In genomic region chr4:183721207-183722081, GRCh38 we compare ENCODE assay signal across 8 cellular contexts.
A peak's percentile ranks its signal among the peaks of the same experiment; 100 is the strongest.
DNase-seq lines count a peak whose midpoint lies in the region; ATAC-seq and TF ChIP-seq lines count a peak whose summit lies in the region.

No MANE protein-coding gene starts in this region.

- peak; percentile 22 for ATAC-seq in HG02870 (IDR thresholded peaks at IDR 0.05; ENCODE audit: unreplicated experiment)

- H3K36me3 Mint-ChIP-seq in activated CD4-positive, alpha-beta T cell treated with anti-CD3 and anti-CD28 coated beads, Interleukin-2, amount 10 ng/mL, durations not matched to agents 24 days and 14 days (ENCODE audit: low read depth): no peaks in the 10 kb centered on the region
- H3K36me3 Mint-ChIP-seq in stimulated activated naive CD8-positive, alpha-beta T cell treated with anti-CD3 and anti-CD28 coated beads, Interleukin-15, Interleukin-2, amounts not matched to agents 100 ng/mL and 50 ng/mL, for 24 hours (ENCODE audit: low read depth): no peaks in the 10 kb centered on the region

- H3K27me3 ChIP-seq in BJ (ENCODE audit: control insufficient read depth, insufficient read depth, low read length): no peaks in the 10 kb centered on the region
- no peaks in the 10 kb centered on the region for H3K27me3 ChIP-seq in dorsolateral prefrontal cortex
- peaks cover 0 to 7% of the 10 kb centered on the region in 2 experiments for H3K27me3 ChIP-seq in mesenchymal stem cell (ENCODE audit: control insufficient read depth in 1 of 2, insufficient read depth in 1 of 2, low read length in 2 of 2)

- H3K79me1 ChIP-seq in mesenchymal stem cell (replicated peaks; ENCODE audit: low read length, poor library complexity, severe bottlenecking): no peaks in the 10 kb centered on the region

- H2AFZ ChIP-seq in mesenchymal stem cell (ENCODE audit: low read depth, low read length): no peak overlapping the region

- intact Hi-C loops in activated CD4-positive, alpha-beta T cell treated with anti-CD3 and anti-CD28 coated beads, Interleukin-2, amount 10 ng/mL, durations not matched to agents 24 days and 14 days (cut with micrococcal nuclease): loop anchor here (2.0 to 5.0 kb wide), 2 partner anchors 186 to 249 kb away; partner anchors contain the start of gene STOX2
- intact Hi-C loops in dorsolateral prefrontal cortex (cut with DNase I): no loop called here

- no peak overlapping the region for H3K4me3 ChIP-seq in BJ (ENCODE audit: low read depth, low read length)
- peak overlapping the region in 46 of 59 donors; percentile 15 to 77 (median 66) for H3K4me3 ChIP-seq in dorsolateral prefrontal cortex
- peak overlapping the region in 1 of 2 experiments; percentile 65 for H3K4me3 ChIP-seq in mesenchymal stem cell (ENCODE audit: insufficient read depth in 1 of 2, low read depth in 1 of 2, low read length in 2 of 2)

- no peak overlapping the region for H4K8ac ChIP-seq in mesenchymal stem cell (ENCODE audit: low read length)

- POLR2A ChIA-PET in BJ (lab: Charles Lee): no interaction called here

- no peak overlapping the region for H3K23ac ChIP-seq in mesenchymal stem cell (ENCODE audit: low read length in 2 of 2)

- no peak overlapping the region for H2BK5ac ChIP-seq in mesenchymal stem cell (ENCODE audit: low read depth, low read length, poor library complexity, severe bottlenecking)

- H3K27ac Mint-ChIP-seq in activated CD4-positive, alpha-beta T cell treated with anti-CD3 and anti-CD28 coated beads, Interleukin-2, amount 10 ng/mL, durations not matched to agents 24 days and 14 days: no peak overlapping the region
- H3K27ac Mint-ChIP-seq in stimulated activated naive CD8-positive, alpha-beta T cell treated with anti-CD3 and anti-CD28 coated beads, Interleukin-15, Interleukin-2, amounts not matched to agents 100 ng/mL and 50 ng/mL, for 24 hours: peak overlapping the region; percentile 68

- peak overlapping the region; percentile 41 for H3K9ac ChIP-seq in mesenchymal stem cell (ENCODE audit: low read length)

- no peaks in the 10 kb centered on the region for H3K9me3 ChIP-seq in mesenchymal stem cell (ENCODE audit: control insufficient read depth, low read length)

- no peak overlapping the region for H2AK5ac ChIP-seq in mesenchymal stem cell (ENCODE audit: low read length, severe bottlenecking)

- H4K91ac ChIP-seq in mesenchymal stem cell (ENCODE audit: low read length): no peak overlapping the region

- H2BK120ac ChIP-seq in mesenchymal stem cell (ENCODE audit: low read depth, low read length): no peak overlapping the region

- H3K27ac ChIP-seq in dorsolateral prefrontal cortex (no peak overlapping the region), mesenchymal stem cell (ENCODE audit: low read length, poor library complexity, severe bottlenecking) (no peak overlapping the region)

- CTCF ChIA-PET in BJ (lab: Yijun Ruan, JAX): interaction anchor here (0.9 kb wide), 1 partner anchor 10 kb away, joined by 3 read pairs; no protein-coding TSS in a partner anchor

- DNase-seq in BJ (ENCODE audit: low read depth): no peak
- DNase-seq in activated CD4-positive, alpha-beta T cell treated with anti-CD3 and anti-CD28 coated beads, Interleukin-2, amount 10 ng/mL, durations not matched to agents 24 days and 14 days: peak; percentile 81
- DNase-seq in dorsolateral prefrontal cortex: no peak
- DNase-seq in mesenchymal stem cell: no peak
- DNase-seq in KG1 (lab: John Stamatoyannopoulos, UW): no peak
- no peak for DNase-seq in NCI-H510A (lab: John Stamatoyannopoulos, UW)

- no peak overlapping the region for H2BK15ac ChIP-seq in mesenchymal stem cell (ENCODE audit: low read depth, poor library complexity, severe bottlenecking)

- no peak overlapping the region for H2BK12ac ChIP-seq in mesenchymal stem cell (ENCODE audit: low read length in 2 of 2)

- no peak overlapping the region for H3K4ac ChIP-seq in mesenchymal stem cell (ENCODE audit: low read depth in 1 of 2, low read length in 2 of 2)

- peaks cover 40% of the 10 kb centered on the region for H3K27me3 Mint-ChIP-seq in activated CD4-positive, alpha-beta T cell treated with anti-CD3 and anti-CD28 coated beads, Interleukin-2, amount 10 ng/mL, durations not matched to agents 24 days and 14 days
- peaks cover 10% of the 10 kb centered on the region for H3K27me3 Mint-ChIP-seq in stimulated activated naive CD8-positive, alpha-beta T cell treated with anti-CD3 and anti-CD28 coated beads, Interleukin-15, Interleukin-2, amounts not matched to agents 100 ng/mL and 50 ng/mL, for 24 hours

- no peak overlapping the region for H3K14ac ChIP-seq in mesenchymal stem cell (ENCODE audit: low read length in 2 of 2)

- no peaks in the 10 kb centered on the region for H3K9me3 Mint-ChIP-seq in activated CD4-positive, alpha-beta T cell treated with anti-CD3 and anti-CD28 coated beads, Interleukin-2, amount 10 ng/mL, durations not matched to agents 24 days and 14 days
- no peaks in the 10 kb centered on the region for H3K9me3 Mint-ChIP-seq in stimulated activated naive CD8-positive, alpha-beta T cell treated with anti-CD3 and anti-CD28 coated beads, Interleukin-15, Interleukin-2, amounts not matched to agents 100 ng/mL and 50 ng/mL, for 24 hours

- H3K4me1 Mint-ChIP-seq in activated CD4-positive, alpha-beta T cell treated with anti-CD3 and anti-CD28 coated beads, Interleukin-2, amount 10 ng/mL, durations not matched to agents 24 days and 14 days: peaks cover 12% of the 10 kb centered on the region
- H3K4me1 Mint-ChIP-seq in stimulated activated naive CD8-positive, alpha-beta T cell treated with anti-CD3 and anti-CD28 coated beads, Interleukin-15, Interleukin-2, amounts not matched to agents 100 ng/mL and 50 ng/mL, for 24 hours (ENCODE audit: low read depth): peaks cover 14% of the 10 kb centered on the region

- H3K4me2 ChIP-seq in mesenchymal stem cell (ENCODE audit: low read length, poor library complexity, severe bottlenecking): no peak overlapping the region

- H3K36me3 ChIP-seq in BJ (ENCODE audit: control insufficient read depth, insufficient read depth, low read length) (no peaks in the 10 kb centered on the region), mesenchymal stem cell (ENCODE audit: control insufficient read depth in 1 of 2, insufficient read depth in 2 of 2, low read depth in 1 of 2, low read length in 2 of 2) (no peaks in the 10 kb centered on the region)

- peak overlapping the region; percentile 67 for H3K4me3 Mint-ChIP-seq in activated CD4-positive, alpha-beta T cell treated with anti-CD3 and anti-CD28 coated beads, Interleukin-2, amount 10 ng/mL, durations not matched to agents 24 days and 14 days
- peak overlapping the region; percentile 75 for H3K4me3 Mint-ChIP-seq in stimulated activated naive CD8-positive, alpha-beta T cell treated with anti-CD3 and anti-CD28 coated beads, Interleukin-15, Interleukin-2, amounts not matched to agents 100 ng/mL and 50 ng/mL, for 24 hours

- H3K18ac ChIP-seq in mesenchymal stem cell (ENCODE audit: low read depth in 1 of 2, low read length in 2 of 2): no peak overlapping the region

- 86% methylated on average over 36 of the region's 38 CpGs for WGBS in mesenchymal stem cell

- TF ChIP-seq CTCF in BJ (IDR thresholded peaks at IDR 0.05; ENCODE audit: insufficient read depth, low read depth, low read length) (peak; percentile 63), dorsolateral prefrontal cortex (IDR thresholded peaks at IDR 0.05 in 54 of 56, conservative IDR thresholded peaks at IDR 0.05 in 2 of 56; ENCODE audit: low read depth in 1 of 56, partially characterized antibody in 56 of 56) (peak in 31 of 56 donors; percentile 11 to 45 (median 29))

- H3K4me1 ChIP-seq in mesenchymal stem cell (ENCODE audit: control insufficient read depth, insufficient read depth, low read depth, low read length): peaks cover 9% of the 10 kb centered on the region
